ENCODE assay signal across 1 cellular context in the genomic region with DNA sequence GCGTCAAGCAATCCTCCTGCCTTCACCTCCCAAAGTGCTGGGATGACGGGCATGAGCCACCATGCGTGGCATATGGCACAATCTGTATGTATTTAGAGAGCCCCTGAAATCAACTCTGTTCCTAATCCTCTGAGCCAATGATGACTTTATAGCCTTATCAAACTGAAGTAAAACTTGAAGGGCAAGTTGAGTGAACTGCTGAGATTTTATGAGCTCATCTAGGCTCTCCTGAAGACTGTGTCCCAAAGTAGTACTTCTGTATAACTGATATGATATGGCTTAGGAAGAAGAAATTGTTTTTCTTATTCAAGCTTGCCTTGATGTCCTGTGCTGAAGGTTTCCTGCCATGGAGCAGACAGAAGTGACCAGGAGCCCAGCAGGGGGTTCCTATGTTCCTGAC.
TF ChIP-seq lines count a peak whose summit lies in the region.

No MANE protein-coding gene starts in this region.

TF ChIP-seq in GM12878, 131 proteins besides CTCF, POLR2A, EP300 and RAD21:
- TF ChIP-seq IKZF2 (IDR thresholded peaks at IDR 0.05) (no peak), CBFB (IDR thresholded peaks at IDR 0.05; ENCODE audit: low read depth) (no peak), IRF4 (IDR thresholded peaks at IDR 0.05; ENCODE audit: low read depth, low read length) (no peak), SRF (IDR thresholded peaks at IDR 0.05; ENCODE audit: low read depth in 2 of 2, low read length in 2 of 2) (no peak), ZBTB4 (CRISPR knock-in tag; IDR thresholded peaks at IDR 0.05) (no peak), MTA2 (IDR thresholded peaks at IDR 0.05; ENCODE audit: low read depth) (no peak), DPF2 (IDR thresholded peaks at IDR 0.05) (no peak), ETV6 (conservative IDR thresholded peaks at IDR 0.05 in 1 of 2, IDR thresholded peaks at IDR 0.05 in 1 of 2; ENCODE audit: borderline replicate concordance in 1 of 2, low read depth in 1 of 2) (no peak), FOS (IDR thresholded peaks at IDR 0.05; ENCODE audit: borderline replicate concordance, extremely low read depth, insufficient read length) (no peak)
